Comparison of ENCODE assay signal across 13 cellular contexts in the genomic region with DNA sequence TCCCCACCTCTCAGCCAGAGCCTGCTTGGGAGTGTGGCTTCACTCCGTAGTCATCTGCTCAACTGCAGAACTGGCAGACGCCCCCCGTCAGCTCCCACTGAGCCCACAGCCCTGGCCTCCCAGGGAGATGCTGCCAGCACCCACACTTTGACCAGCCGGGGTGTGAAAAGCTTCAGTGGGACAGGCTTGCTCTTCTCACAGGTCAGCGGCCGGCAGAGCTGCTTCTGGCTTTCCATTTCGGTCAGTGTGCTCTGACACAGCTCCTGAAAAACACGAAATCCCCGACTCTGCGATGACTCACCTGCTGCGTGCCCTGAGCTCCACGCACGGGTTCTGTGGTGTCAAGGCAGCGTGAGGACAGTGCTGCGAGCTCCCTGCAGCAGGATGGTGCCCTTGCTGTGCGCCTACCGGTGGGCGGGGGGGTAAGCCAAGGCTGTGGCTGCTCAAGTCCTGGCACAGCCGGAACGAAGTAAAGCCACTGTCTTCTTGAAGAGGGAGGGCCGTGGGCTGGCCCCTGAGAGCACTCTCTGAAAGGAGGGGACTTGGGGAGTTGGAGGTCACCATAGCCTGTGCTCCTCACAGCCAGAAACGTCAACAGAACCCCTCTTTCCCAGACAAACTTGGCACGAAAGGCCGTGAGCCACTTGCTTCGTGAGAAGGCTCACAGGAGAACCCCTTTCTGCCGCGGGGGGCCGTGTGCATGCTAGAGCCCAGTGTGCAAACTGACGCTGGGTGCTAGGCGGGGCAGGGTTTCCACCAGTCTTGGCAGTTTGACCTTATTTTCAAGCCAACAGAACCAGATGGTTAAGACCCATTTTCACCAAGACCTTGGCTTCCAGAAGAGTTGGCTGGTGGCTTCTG. TPM values are rescaled to one million over a fixed set of nuclear protein-coding genes. Genes with fewer than 3 reads are reported as not detected.
DNase-seq lines count a peak whose midpoint lies in the region; ATAC-seq and TF ChIP-seq lines count a peak whose summit lies in the region.
"Had no signal": no experiment of that assay in that cellular context is flagged by ENCODE, and none has a peak within 500 bp of the region (broad histone marks: within the 10 kb centered on the region; RNA-seq: fewer than 3 reads in every experiment).

No MANE protein-coding gene starts in this region.

- no peak overlapping the region for H3K4me2 ChIP-seq in osteoblast (ENCODE audit: insufficient read depth, low read length)

- no peak overlapping the region for H3K4me3 ChIP-seq in CD8-positive, alpha-beta memory T cell (ENCODE audit: low read length)
- no peak overlapping the region for H3K4me3 ChIP-seq in osteoblast (ENCODE audit: insufficient read depth, low read length)
- H3K4me3 ChIP-seq in tibial nerve, result no peak overlapping the region
- H3K4me3 ChIP-seq: heart right ventricle, lower lobe of right lung had no signal

- TF ChIP-seq CTCF in HFFc6 (IDR thresholded peaks at IDR 0.05) (no peak), osteoblast (IDR thresholded peaks at IDR 0.05; ENCODE audit: extremely low read depth, low read depth, low read length) (no peak), tibial nerve (IDR thresholded peaks at IDR 0.05) (no peak)

- no peak for DNase-seq in CD8-positive, alpha-beta memory T cell
- DNase-seq in HFFc6 (no peak), osteoblast (ENCODE audit: insufficient read length, low spot score, missing footprints) (peak; percentile 86), HPDE6-E6E7 (ENCODE audit: extremely low spot score) (no peak), tibial nerve (ENCODE audit: low spot score in 2 of 2) (no peak), SHP77 (lab: John Stamatoyannopoulos, UW) (no peak), NCI-H510A (lab: John Stamatoyannopoulos, UW) (no peak)
- no peak for DNase-seq in central memory CD8-positive, alpha-beta T cell (ENCODE audit: low spot score in 2 of 2)
- DNase-seq: lower lobe of right lung, NCI-H510A treated with DMSO at 0.1 percent for 48 hours had no signal

- H3K36me3 ChIP-seq in CD8-positive, alpha-beta memory T cell (ENCODE audit: insufficient read depth, low read length), result peaks cover 39% of the 10 kb centered on the region
- H3K36me3 ChIP-seq in osteoblast (ENCODE audit: insufficient read depth, low read length) (peaks cover 68% of the 10 kb centered on the region), tibial nerve (peaks cover 0 to 81% (median 19%) of the 10 kb centered on the region in 3 donors)

- TF ChIP-seq EP300 in tibial nerve (IDR thresholded peaks at IDR 0.05), result no peak

- H3K9me3 ChIP-seq in CD8-positive, alpha-beta memory T cell (ENCODE audit: low read length), result no peaks in the 10 kb centered on the region
- H3K9me3 ChIP-seq in osteoblast (ENCODE audit: low read depth, low read length) (no peaks in the 10 kb centered on the region), tibial nerve (no peaks in the 10 kb centered on the region)
- H3K9me3 ChIP-seq: heart right ventricle, lower lobe of right lung had no signal

- CTCF ChIA-PET in CD8-positive, alpha-beta memory T cell (lab: Charles Lee), result interaction anchor here (1.5 kb wide), 1 partner anchor 176 kb away, joined by 4 read pairs; no protein-coding TSS in a partner anchor

- peaks cover 0 to 3% of the 10 kb centered on the region in 2 donors for H3K27me3 Mint-ChIP-seq in CD8-positive, alpha-beta memory T cell
- H3K27me3 Mint-ChIP-seq in HFFc6 (ENCODE audit: insufficient read depth), result peaks cover 14% of the 10 kb centered on the region
- no peaks in the 10 kb centered on the region for H3K27me3 Mint-ChIP-seq in central memory CD8-positive, alpha-beta T cell

- H3K9me3 Mint-ChIP-seq in CD8-positive, alpha-beta memory T cell, result no peaks in the 10 kb centered on the region
- H3K9me3 Mint-ChIP-seq in HFFc6, result no peaks in the 10 kb centered on the region; the same call in 1 of the 2 replicates
- H3K9me3 Mint-ChIP-seq in central memory CD8-positive, alpha-beta T cell, result no peaks in the 10 kb centered on the region
- H3K9me3 Mint-ChIP-seq: CD14-positive monocyte had no signal

- peak overlapping the region in 6 of 8 donors; percentile 38 to 84 (median 63) for H3K27ac Mint-ChIP-seq in CD8-positive, alpha-beta memory T cell
- H3K27ac Mint-ChIP-seq in HFFc6, result peak overlapping the region; percentile 29; the same call in 1 of the 2 replicates
- H3K27ac Mint-ChIP-seq in central memory CD8-positive, alpha-beta T cell (ENCODE audit: low read depth), result peak overlapping the region; percentile 85

- no peak overlapping the region for H3K27ac ChIP-seq in CD8-positive, alpha-beta memory T cell (ENCODE audit: low read depth, low read length)
- H3K27ac ChIP-seq in osteoblast (ENCODE audit: low read depth, low read length) (no peak overlapping the region), tibial nerve (no peak overlapping the region)
- H3K27ac ChIP-seq: heart right ventricle, lower lobe of right lung had no signal

- peaks cover 19% of the 10 kb centered on the region for H3K79me2 ChIP-seq in osteoblast (ENCODE audit: insufficient read depth, low read length)

- peaks cover 0 to 88% (median 12%) of the 10 kb centered on the region in 3 donors for H3K36me3 Mint-ChIP-seq in CD8-positive, alpha-beta memory T cell
- H3K36me3 Mint-ChIP-seq in HFFc6 (ENCODE audit: low read depth), result peaks cover 44% of the 10 kb centered on the region
- peaks cover 57% of the 10 kb centered on the region for H3K36me3 Mint-ChIP-seq in central memory CD8-positive, alpha-beta T cell (ENCODE audit: insufficient read depth)

- TF ChIP-seq POLR2A in tibial nerve (IDR thresholded peaks at IDR 0.05), result no peak

- H3K4me1 ChIP-seq in CD8-positive, alpha-beta memory T cell (ENCODE audit: insufficient read depth, low read length), result peaks cover 26% of the 10 kb centered on the region
- H3K4me1 ChIP-seq in osteoblast (ENCODE audit: insufficient read depth, low read length), result peaks cover 26% of the 10 kb centered on the region
- peaks cover 0 to 26% (median 13%) of the 10 kb centered on the region in 4 donors for H3K4me1 ChIP-seq in tibial nerve

- whole genome bisulfite sequencing in tibial nerve, 2 donors, result 79 to 88% methylated on average over 27 to 28 of the region's 30 CpGs

- no peaks in the 10 kb centered on the region for H3K27me3 ChIP-seq in CD8-positive, alpha-beta memory T cell (ENCODE audit: insufficient read depth, low read length, poor library complexity, severe bottlenecking)
- H3K27me3 ChIP-seq in osteoblast (ENCODE audit: insufficient read depth, low read length) (no peaks in the 10 kb centered on the region), tibial nerve (no peaks in the 10 kb centered on the region)
- H3K27me3 ChIP-seq: heart right ventricle had no signal

- POLR2A ChIA-PET in CD8-positive, alpha-beta memory T cell (lab: Charles Lee), result interaction anchor here (0.7 kb wide), 1 partner anchor 14 kb away, joined by 3 read pairs; no protein-coding TSS in a partner anchor

- no peak overlapping the region for H2AFZ ChIP-seq in osteoblast (ENCODE audit: low read length)

- no peak for ATAC-seq in central memory CD8-positive, alpha-beta T cell (replicated peaks; ENCODE audit: extremely low read depth, poor library complexity, severe bottlenecking)
- ATAC-seq: activated CD4-positive, CD25-positive, alpha-beta regulatory T cell treated with anti-CD3 and anti-CD28 coated beads, Interleukin-2, amount 50 U/mL, for 24 hours; lower lobe of right lung had no signal

- peaks cover 31 to 61% (median 54%) of the 10 kb centered on the region in 3 donors for H3K4me1 Mint-ChIP-seq in CD8-positive, alpha-beta memory T cell
- peaks cover 20% of the 10 kb centered on the region for H3K4me1 Mint-ChIP-seq in HFFc6 (ENCODE audit: low read depth)
- H3K4me1 Mint-ChIP-seq in central memory CD8-positive, alpha-beta T cell, result peaks cover 49% of the 10 kb centered on the region

- H3K4me3 Mint-ChIP-seq in CD8-positive, alpha-beta memory T cell, result peak overlapping the region in 1 of 7 donors; percentile 79
- H3K4me3 Mint-ChIP-seq in HFFc6, result no peak overlapping the region
- H3K4me3 Mint-ChIP-seq in central memory CD8-positive, alpha-beta T cell, result peak overlapping the region; percentile 25
- H3K4me3 Mint-ChIP-seq: CD14-positive monocyte had no signal

- H4K20me1 ChIP-seq in osteoblast (ENCODE audit: insufficient read depth, low read length), result peaks cover 24% of the 10 kb centered on the region

RNA-seq across cellular contexts. Expression of gene NOP14, which starts 23.6 kb away (rescaled TPM):
- total RNA-seq in CD8-positive, alpha-beta memory T cell, result 100 to 1,000 TPM; 156 to 165 TPM
- 26.5 TPM for polyA plus RNA-seq in CD8-positive, alpha-beta memory T cell
- 10 to 100 TPM; 34.8 to 39.4 (median 37.0) TPM for total RNA-seq in HFFc6 (2021; fragmentation: NEBNext Ultra II Directional; extraction: Animal tissue kit (Norgen Biotek cat#: 25700))
- total RNA-seq in osteoblast (24.2 and 30.0 TPM in 2 replicates), tibial nerve (10 to 100 TPM; 18.2 to 39.6 (median 26.8) TPM)

RNA-seq across cellular contexts. Expression of gene GRK4, which starts 23.8 kb away (rescaled TPM):
- 1 to 10 TPM; 5.4 to 7.7 TPM for total RNA-seq in CD8-positive, alpha-beta memory T cell
- polyA plus RNA-seq in CD8-positive, alpha-beta memory T cell, result 2.5 TPM
- 1 to 10 TPM; 5.1 to 8.1 (median 6.7) TPM for total RNA-seq in HFFc6 (2021; fragmentation: NEBNext Ultra II Directional; extraction: Animal tissue kit (Norgen Biotek cat#: 25700))
- 7.4 and 7.6 TPM in 2 replicates for total RNA-seq in osteoblast
- total RNA-seq in tibial nerve, result 10 to 100 TPM in 1 of 4 donors, 1 to 10 TPM in 3; 6.1 to 15.1 (median 9.3) TPM

Comparison
In these comparisons a context has a peak if more than half of its experiments do, and no peak if none do; other contexts are left out.
1. H3K27ac Mint-ChIP-seq: peak in every context shown above with its lines; median percentile 85 in central memory CD8-positive, alpha-beta T cell; 63 in CD8-positive, alpha-beta memory T cell; 29 in HFFc6.